Comparison of ENCODE assay signal across 8 cellular contexts in the genomic region with DNA sequence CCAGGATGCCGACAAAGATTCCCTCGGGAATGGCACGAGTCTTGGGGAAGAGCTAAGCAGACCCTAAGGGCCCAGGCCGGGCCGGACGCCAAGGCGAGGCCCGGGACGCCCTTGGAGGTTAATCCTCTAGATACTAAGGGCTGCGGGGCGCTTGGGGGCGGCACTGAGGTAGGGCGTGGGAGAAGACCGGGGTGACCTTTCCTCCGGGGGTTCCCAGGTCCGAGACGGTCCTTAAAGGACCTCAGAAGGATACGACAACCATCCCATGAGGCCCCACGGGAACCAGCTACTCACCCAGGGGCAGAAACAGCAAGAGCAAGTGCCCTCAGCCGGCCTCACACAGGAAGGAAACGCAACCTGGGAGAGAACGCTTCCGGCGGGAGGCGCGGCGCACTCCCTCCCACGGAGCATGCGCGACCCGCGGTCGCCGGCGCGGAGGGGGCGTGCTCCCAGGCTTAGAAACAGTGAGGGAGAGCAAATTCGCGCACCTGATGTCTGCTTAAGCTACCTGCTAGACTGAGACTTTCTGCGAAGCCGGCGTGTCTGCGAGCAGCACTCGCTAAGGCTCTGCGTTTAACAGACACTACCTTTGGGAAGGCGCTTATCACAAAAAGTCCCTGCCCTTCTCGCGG. TPM values are rescaled to one million over a fixed set of nuclear protein-coding genes. Genes with fewer than 3 reads are reported as not detected.
DNase-seq lines count a peak whose midpoint lies in the region; ATAC-seq and TF ChIP-seq lines count a peak whose summit lies in the region.

ATAD1 (minus strand) TSS at position 354 of the 632 bp plus-strand sequence. CDS start 3,627 bp downstream, outside the sequence.

- peaks cover 4% of the 10 kb centered on the region for H3K27me3 Mint-ChIP-seq in T-helper 1 cell treated with Interleukin-12 subunit alpha and Interleukin-12 subunit beta and Interleukin-4 antibody, amounts not matched to agents 30 μg/mL and 1 μg/mL, for 36 hours (ENCODE audit: low read depth)

- H3K27ac ChIP-seq in right atrium auricular region (peak within 1 kb of the TSS; percentile 88 to 91), vagina (peak within 1 kb of the TSS; percentile 79)

- peak; percentile 80 for DNase-seq in NCI-H1436 (lab: John Stamatoyannopoulos, UW)
- peak; percentile 38 to 89 (median 75) for DNase-seq in amygdala (lab: John Stamatoyannopoulos, UW)
- peak; percentile 83 for DNase-seq in right atrium auricular region (ENCODE audit: low spot score)
- peak; percentile 87 for DNase-seq in putamen (ENCODE audit: low spot score)
- DNase-seq in vagina (ENCODE audit: extremely low spot score in 2 of 2) = peak in 1 of 2 donors; percentile 89

- H3K27ac Mint-ChIP-seq in T-helper 1 cell treated with Interleukin-12 subunit alpha and Interleukin-12 subunit beta and Interleukin-4 antibody, amounts not matched to agents 30 μg/mL and 1 μg/mL, for 36 hours = peak within 1 kb of the TSS; percentile 98

- peak; percentile 87 for ATAC-seq in HG02798 (IDR thresholded peaks at IDR 0.05; ENCODE audit: poor library complexity, unreplicated experiment)

- TF ChIP-seq CTCF in GM12874 (IDR thresholded peaks at IDR 0.05; ENCODE audit: insufficient read depth, low read depth, low read length) (peak; percentile 33; the same call in 1 of the 2 replicates), right atrium auricular region (IDR thresholded peaks at IDR 0.05) (peak in 1 of 2 donors; percentile 51), vagina (IDR thresholded peaks at IDR 0.05) (peak in 2 of 3 experiments; percentile 7 to 42)

- H3K9me3 ChIP-seq in right atrium auricular region (no peaks in the 10 kb centered on the region), vagina (no peaks in the 10 kb centered on the region)

- H3K36me3 ChIP-seq in right atrium auricular region = peaks cover 2% of the 10 kb centered on the region
- H3K36me3 ChIP-seq in vagina = no peaks in the 10 kb centered on the region

- H3K4me3 Mint-ChIP-seq in T-helper 1 cell treated with Interleukin-12 subunit alpha and Interleukin-12 subunit beta and Interleukin-4 antibody, amounts not matched to agents 30 μg/mL and 1 μg/mL, for 36 hours = peak within 1 kb of the TSS; percentile 89

- H3K27me3 ChIP-seq in right atrium auricular region (no peaks in the 10 kb centered on the region), vagina (no peaks in the 10 kb centered on the region)

- peaks cover 0 to 20% of the 10 kb centered on the region in 2 donors for H3K4me1 ChIP-seq in right atrium auricular region
- H3K4me1 ChIP-seq in vagina = peaks cover 29% of the 10 kb centered on the region

- intact Hi-C loops in vagina (cut with DNase I) = no loop called here

- H3K9me3 Mint-ChIP-seq in T-helper 1 cell treated with Interleukin-12 subunit alpha and Interleukin-12 subunit beta and Interleukin-4 antibody, amounts not matched to agents 30 μg/mL and 1 μg/mL, for 36 hours = no peaks in the 10 kb centered on the region

- H3K36me3 Mint-ChIP-seq in T-helper 1 cell treated with Interleukin-12 subunit alpha and Interleukin-12 subunit beta and Interleukin-4 antibody, amounts not matched to agents 30 μg/mL and 1 μg/mL, for 36 hours (ENCODE audit: low read depth) = peaks cover 6% of the 10 kb centered on the region

- peaks cover 28% of the 10 kb centered on the region for H3K4me1 Mint-ChIP-seq in T-helper 1 cell treated with Interleukin-12 subunit alpha and Interleukin-12 subunit beta and Interleukin-4 antibody, amounts not matched to agents 30 μg/mL and 1 μg/mL, for 36 hours (ENCODE audit: low read depth)

- TF ChIP-seq POLR2A in vagina (IDR thresholded peaks at IDR 0.05) = no peak

- H3K4me3 ChIP-seq in right atrium auricular region = peak within 1 kb of the TSS; percentile 69 to 77
- peak within 1 kb of the TSS; percentile 83 to 85 for H3K4me3 ChIP-seq in vagina

RNA-seq across cellular contexts. Expression of gene ATAD1, which starts in this region (rescaled TPM):
- total RNA-seq in right atrium auricular region (10 to 100 TPM; 59.5 to 80.3 TPM), vagina (44.7 TPM)
